Comparison of ENCODE assay signal across 1 cellular context in genomic region chr17:48614904-48615211, GRCh38.
TF ChIP-seq lines count a peak whose summit lies in the region.

No MANE protein-coding gene starts in this region.

TF ChIP-seq in HEK293, 187 proteins besides CTCF, POLR2A, EP300 and RAD21 (continued from another document):
- TF ChIP-seq FEZF1 (tag by site-specific recombination; IDR thresholded peaks at IDR 0.05) (peak; percentile 86), ZNF654 (tag by site-specific recombination; IDR thresholded peaks at IDR 0.05; ENCODE audit: low read depth) (no peak), ZSCAN30 (tag by site-specific recombination; IDR thresholded peaks at IDR 0.05) (peak; percentile 30; the same call in 1 of the 2 replicates), PRDM6 (tag by site-specific recombination; IDR thresholded peaks at IDR 0.05) (peak; percentile 42)
